In the genomic region with DNA sequence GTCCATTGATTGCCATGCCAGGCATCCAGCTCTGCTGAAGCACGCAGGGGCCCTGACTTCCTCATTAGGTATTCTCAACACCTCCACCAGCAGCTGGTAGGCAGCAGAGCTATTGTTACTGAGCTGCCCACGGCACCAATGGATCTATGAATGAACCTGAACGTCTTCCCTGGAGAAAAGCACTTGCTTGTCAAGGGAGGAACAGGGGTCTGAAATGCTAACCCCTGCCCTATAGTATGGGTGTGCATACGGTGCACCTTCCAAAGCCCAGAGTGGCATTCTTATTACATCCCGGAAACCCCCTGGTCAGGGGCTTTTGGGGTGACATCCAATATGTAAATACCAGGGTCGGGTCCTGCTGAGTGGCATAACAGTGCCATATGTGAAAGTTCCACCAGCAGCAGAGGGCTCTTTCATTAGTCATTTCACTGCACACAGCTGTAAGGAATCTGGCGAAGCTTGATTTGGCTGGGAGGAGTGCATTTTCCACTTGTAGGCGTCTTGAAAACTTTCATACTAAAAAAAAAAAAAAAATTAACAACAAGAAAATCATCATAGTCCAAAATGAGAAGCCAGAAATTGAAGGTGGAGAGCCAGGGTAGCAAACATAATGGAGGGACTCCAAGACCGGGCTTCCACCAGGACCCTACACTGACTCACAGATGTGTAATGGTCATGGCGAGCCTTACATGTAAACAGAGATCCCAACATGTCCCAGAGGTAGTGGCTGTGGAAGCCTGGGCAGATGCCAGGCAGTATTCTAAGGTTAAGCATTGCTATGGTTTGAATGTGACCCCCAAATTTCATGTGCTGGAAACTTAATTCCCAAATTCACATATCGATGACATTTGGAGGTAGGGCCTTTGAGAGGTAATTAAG, we compare ENCODE assay signal across 1 cellular context.
TF ChIP-seq lines count a peak whose summit lies in the region.

No MANE protein-coding gene starts in this region.

TF ChIP-seq in GM23338, 12 proteins besides CTCF, POLR2A, EP300 and RAD21 (continued from another document):
- TF ChIP-seq, protein P1, sequence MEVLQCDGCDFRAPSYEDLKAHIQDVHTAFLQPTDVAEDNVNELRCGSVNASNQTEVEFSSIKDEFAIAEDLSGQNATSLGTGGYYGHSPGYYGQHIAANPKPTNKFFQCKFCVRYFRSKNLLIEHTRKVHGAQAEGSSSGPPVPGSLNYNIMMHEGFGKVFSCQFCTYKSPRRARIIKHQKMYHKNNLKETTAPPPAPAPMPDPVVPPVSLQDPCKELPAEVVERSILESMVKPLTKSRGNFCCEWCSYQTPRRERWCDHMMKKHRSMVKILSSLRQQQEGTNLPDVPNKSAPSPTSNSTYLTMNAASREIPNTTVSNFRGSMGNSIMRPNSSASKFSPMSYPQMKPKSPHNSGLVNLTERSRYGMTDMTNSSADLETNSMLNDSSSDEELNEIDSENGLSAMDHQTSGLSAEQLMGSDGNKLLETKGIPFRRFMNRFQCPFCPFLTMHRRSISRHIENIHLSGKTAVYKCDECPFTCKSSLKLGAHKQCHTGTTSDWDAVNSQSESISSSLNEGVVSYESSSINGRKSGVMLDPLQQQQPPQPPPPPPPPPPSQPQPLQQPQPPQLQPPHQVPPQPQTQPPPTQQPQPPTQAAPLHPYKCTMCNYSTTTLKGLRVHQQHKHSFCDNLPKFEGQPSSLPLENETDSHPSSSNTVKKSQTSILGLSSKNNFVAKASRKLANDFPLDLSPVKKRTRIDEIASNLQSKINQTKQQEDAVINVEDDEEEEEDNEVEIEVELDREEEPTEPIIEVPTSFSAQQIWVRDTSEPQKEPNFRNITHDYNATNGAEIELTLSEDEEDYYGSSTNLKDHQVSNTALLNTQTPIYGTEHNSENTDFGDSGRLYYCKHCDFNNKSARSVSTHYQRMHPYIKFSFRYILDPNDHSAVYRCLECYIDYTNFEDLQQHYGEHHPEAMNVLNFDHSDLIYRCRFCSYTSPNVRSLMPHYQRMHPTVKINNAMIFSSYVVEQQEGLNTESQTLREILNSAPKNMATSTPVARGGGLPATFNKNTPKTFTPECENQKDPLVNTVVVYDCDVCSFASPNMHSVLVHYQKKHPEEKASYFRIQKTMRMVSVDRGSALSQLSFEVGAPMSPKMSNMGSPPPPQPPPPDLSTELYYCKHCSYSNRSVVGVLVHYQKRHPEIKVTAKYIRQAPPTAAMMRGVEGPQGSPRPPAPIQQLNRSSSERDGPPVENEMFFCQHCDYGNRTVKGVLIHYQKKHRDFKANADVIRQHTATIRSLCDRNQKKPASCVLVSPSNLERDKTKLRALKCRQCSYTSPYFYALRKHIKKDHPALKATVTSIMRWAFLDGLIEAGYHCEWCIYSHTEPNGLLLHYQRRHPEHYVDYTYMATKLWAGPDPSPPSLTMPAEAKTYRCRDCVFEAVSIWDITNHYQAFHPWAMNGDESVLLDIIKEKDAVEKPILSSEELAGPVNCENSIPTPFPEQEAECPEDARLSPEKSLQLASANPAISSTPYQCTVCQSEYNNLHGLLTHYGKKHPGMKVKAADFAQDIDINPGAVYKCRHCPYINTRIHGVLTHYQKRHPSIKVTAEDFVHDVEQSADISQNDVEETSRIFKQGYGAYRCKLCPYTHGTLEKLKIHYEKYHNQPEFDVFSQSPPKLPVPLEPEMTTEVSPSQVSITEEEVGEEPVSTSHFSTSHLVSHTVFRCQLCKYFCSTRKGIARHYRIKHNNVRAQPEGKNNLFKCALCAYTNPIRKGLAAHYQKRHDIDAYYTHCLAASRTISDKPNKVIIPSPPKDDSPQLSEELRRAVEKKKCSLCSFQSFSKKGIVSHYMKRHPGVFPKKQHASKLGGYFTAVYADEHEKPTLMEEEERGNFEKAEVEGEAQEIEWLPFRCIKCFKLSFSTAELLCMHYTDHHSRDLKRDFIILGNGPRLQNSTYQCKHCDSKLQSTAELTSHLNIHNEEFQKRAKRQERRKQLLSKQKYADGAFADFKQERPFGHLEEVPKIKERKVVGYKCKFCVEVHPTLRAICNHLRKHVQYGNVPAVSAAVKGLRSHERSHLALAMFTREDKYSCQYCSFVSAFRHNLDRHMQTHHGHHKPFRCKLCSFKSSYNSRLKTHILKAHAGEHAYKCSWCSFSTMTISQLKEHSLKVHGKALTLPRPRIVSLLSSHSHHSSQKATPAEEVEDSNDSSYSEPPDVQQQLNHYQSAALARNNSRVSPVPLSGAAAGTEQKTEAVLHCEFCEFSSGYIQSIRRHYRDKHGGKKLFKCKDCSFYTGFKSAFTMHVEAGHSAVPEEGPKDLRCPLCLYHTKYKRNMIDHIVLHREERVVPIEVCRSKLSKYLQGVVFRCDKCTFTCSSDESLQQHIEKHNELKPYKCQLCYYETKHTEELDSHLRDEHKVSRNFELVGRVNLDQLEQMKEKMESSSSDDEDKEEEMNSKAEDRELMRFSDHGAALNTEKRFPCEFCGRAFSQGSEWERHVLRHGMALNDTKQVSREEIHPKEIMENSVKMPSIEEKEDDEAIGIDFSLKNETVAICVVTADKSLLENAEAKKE (CRISPR knock-in tag; IDR thresholded peaks at IDR 0.05) = no peak
